In the genomic region with DNA sequence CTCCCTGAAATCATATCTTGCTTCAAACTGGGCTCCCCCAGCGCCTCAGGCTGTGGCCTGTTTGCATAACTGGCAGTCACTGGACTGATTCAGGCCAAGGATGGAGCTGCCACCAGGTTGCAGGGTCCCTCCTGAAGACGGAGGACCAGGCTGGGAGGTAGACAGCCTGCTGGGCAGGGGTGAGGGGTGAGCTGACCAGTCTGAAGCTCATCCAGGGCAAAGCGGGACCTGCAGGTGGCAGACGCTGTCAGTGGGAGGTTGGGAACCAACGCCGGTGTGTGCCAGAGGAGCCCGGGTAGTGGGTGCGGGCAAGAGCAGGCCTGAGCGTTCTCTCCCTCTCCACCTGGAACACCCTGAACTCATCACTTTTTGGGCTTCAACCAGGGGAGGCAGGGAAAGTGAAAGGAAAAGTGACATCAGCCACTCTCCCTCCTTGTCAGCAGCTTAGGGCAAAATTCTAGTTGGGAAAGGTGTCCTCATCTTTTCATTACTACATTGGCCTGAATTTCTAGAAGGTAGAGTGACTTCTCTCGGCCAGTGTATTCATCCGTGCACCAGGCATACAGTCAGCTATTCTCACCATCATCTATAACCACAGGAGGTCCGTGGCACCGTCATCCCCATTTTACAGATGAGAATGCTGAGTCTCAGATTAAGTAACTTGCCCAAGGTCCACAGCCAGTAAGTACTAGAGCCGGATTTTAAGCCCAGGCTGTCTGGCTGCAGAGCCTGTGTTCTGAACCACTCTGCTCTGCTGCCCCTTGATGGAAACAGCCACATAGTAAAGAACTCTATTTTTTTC, we compare ENCODE assay signal across 1 cellular context.
TF ChIP-seq lines count a peak whose summit lies in the region.

No MANE protein-coding gene starts in this region.

TF ChIP-seq in H1, 55 proteins besides CTCF, POLR2A, EP300 and RAD21:
- no peak for TF ChIP-seq SP2 (IDR thresholded peaks at IDR 0.05; ENCODE audit: low read length)
- TF ChIP-seq KDM1A (IDR thresholded peaks at IDR 0.05; ENCODE audit: borderline replicate concordance, low read length): 0 out of 2 replicates have a peak, but pooled peaks have one; percentile 66
- no peak for TF ChIP-seq GABPA (IDR thresholded peaks at IDR 0.05; ENCODE audit: borderline replicate concordance, insufficient read depth, low read length)
TF ChIP-seq in H1: peak in this region for 1.
